16 cellular contexts compared by ENCODE assay signal in genomic region chr7:98618786-98619185, GRCh38. TPM values are rescaled to one million over a fixed set of nuclear protein-coding genes. Genes with fewer than 3 reads are reported as not detected.
DNase-seq lines count a peak whose midpoint lies in the region; ATAC-seq and TF ChIP-seq lines count a peak whose summit lies in the region.
"Had no signal": no experiment of that assay in that cellular context is flagged by ENCODE, and none has a peak within 500 bp of the region (broad histone marks: within the 10 kb centered on the region; RNA-seq: fewer than 3 reads in every experiment).

No MANE protein-coding gene starts in this region.

- no peak for TF ChIP-seq CTCF in omental fat pad (IDR thresholded peaks at IDR 0.05)

- H3K36me3 ChIP-seq in HUES64 (ENCODE audit: insufficient read depth, low read length): no peaks in the 10 kb centered on the region
- H3K36me3 ChIP-seq in adipocyte (ENCODE audit: control insufficient read depth, insufficient read depth, low read length, severe bottlenecking): no peaks in the 10 kb centered on the region
- H3K36me3 ChIP-seq: lower lobe of right lung had no signal

- CTCF ChIA-PET in HEK293T (lab: Yijun Ruan, JAX): interaction anchor here (0.7 to 1.4 kb wide), 2 partner anchors 193 to 213 kb away, joined by 3 read pairs; no protein-coding TSS in a partner anchor

- DNase-seq in Ammon's horn (ENCODE audit: low spot score) (peak; percentile 10), adipocyte (ENCODE audit: low read depth) (peak; percentile 14), left lobe of liver (ENCODE audit: low spot score) (peak; percentile 65), midbrain (lab: John Stamatoyannopoulos, UW) (no peak), omental fat pad (ENCODE audit: low spot score) (no peak), HEK293T (ENCODE audit: extremely low spot score) (no peak), NCI-H1930 (lab: John Stamatoyannopoulos, UW) (no peak)
- DNase-seq: activated CD4-positive, alpha-beta T cell treated with anti-CD3 and anti-CD28 coated beads for 1 hour; activated T-cell treated with anti-CD3 and anti-CD28 coated beads, Interleukin-2, amount 50 U/mL, for 4 hours; effector memory CD4-positive, alpha-beta T cell; lower lobe of right lung; NCI-H2171 treated with DMSO at 0.1 percent for 48 hours; OCI-M1; stimulated activated CD4-positive, alpha-beta T cell treated with anti-CD3 and anti-CD28 coated beads, Interleukin-1b, Interleukin-23, amount 100 ng/mL, for 48 hours had no signal

- no peak overlapping the region for H3K27ac ChIP-seq in HUES64 (ENCODE audit: low read depth, low read length)
- H3K27ac ChIP-seq: lower lobe of right lung had no signal

- no peak overlapping the region for H3K9ac ChIP-seq in HUES64 (ENCODE audit: low read depth, low read length)
- no peak overlapping the region for H3K9ac ChIP-seq in adipocyte (ENCODE audit: low read length)

- WGBS in HUES64: 27% methylated on average over 2 of the region's 2 CpGs

- H3K9me3 ChIP-seq in HUES64 (ENCODE audit: insufficient read depth, low read depth, low read length): no peaks in the 10 kb centered on the region
- peaks cover 8% of the 10 kb centered on the region for H3K9me3 ChIP-seq in adipocyte (ENCODE audit: control insufficient read depth, low read length)
- H3K9me3 ChIP-seq: lower lobe of right lung had no signal

- H3K4me1 ChIP-seq in HUES64 (ENCODE audit: insufficient read depth, low read length) (peaks cover 9% of the 10 kb centered on the region), adipocyte (ENCODE audit: control insufficient read depth, insufficient read depth, low read length) (peaks cover 12% of the 10 kb centered on the region)

- ATAC-seq in left lobe of liver: peak; percentile 24
- no peak for ATAC-seq in omental fat pad (ENCODE audit: low FRiP score)
- ATAC-seq: activated T-cell treated with anti-CD3 and anti-CD28 coated beads, Interleukin-2, amount 50 U/mL, for 4 hours had no signal

- POLR2A ChIA-PET in HEK293T (lab: Yijun Ruan, JAX): no interaction called here

- H3K27me3 ChIP-seq in HUES64 (ENCODE audit: insufficient read depth, low read length) (peaks cover 67% of the 10 kb centered on the region), adipocyte (replicated peaks; ENCODE audit: control insufficient read depth, insufficient read depth, low read length) (peaks cover 28% of the 10 kb centered on the region)

- peak overlapping the region; percentile 67 for H3K4me3 ChIP-seq in HUES64 (ENCODE audit: low read length)
- H3K4me3 ChIP-seq in adipocyte (ENCODE audit: low read length): peak overlapping the region; percentile 28

TF ChIP-seq in HEK293T, 16 proteins besides CTCF, POLR2A, EP300 and RAD21:
- TF ChIP-seq SUZ12 (IDR thresholded peaks at IDR 0.05): no peak
- no peak for TF ChIP-seq FOXK2 (IDR thresholded peaks at IDR 0.05)
- TF ChIP-seq CTBP1 (IDR thresholded peaks at IDR 0.05; ENCODE audit: borderline replicate concordance): no peak
- no peak for TF ChIP-seq TARDBP (IDR thresholded peaks at IDR 0.05)
- TF ChIP-seq L3MBTL2 (conservative IDR thresholded peaks at IDR 0.05): no peak
- no peak for TF ChIP-seq NFRKB (IDR thresholded peaks at IDR 0.05)

RNA-seq across cellular contexts. Expression of gene NPTX2, which starts 1.7 kb away (rescaled TPM):
- 10.3 TPM for polyA plus RNA-seq in HUES64 (2013, experiment 1 of 2)
- 11.8 TPM for polyA plus RNA-seq in HUES64 (2013, experiment 2 of 2)
- 0.38 TPM for total RNA-seq in left lobe of liver
- total RNA-seq in omental fat pad: 10 to 100 TPM in 2 of 4 donors, 1 to 10 TPM in 2; 2.2 to 14.9 (median 7.1) TPM
- polyA plus RNA-seq: CD14-positive monocyte had no signal

Comparison
In these comparisons a context has a peak if more than half of its experiments do, and no peak if none do; other contexts are left out.
1. DNase-seq: peak in Ammon's horn (single experiment), adipocyte (single experiment) and left lobe of liver (single experiment); none in midbrain (single experiment), omental fat pad (single experiment), HEK293T (single experiment) and NCI-H1930 (0 of 2).